Comparison of ENCODE assay signal across 21 cellular contexts in the genomic region with DNA sequence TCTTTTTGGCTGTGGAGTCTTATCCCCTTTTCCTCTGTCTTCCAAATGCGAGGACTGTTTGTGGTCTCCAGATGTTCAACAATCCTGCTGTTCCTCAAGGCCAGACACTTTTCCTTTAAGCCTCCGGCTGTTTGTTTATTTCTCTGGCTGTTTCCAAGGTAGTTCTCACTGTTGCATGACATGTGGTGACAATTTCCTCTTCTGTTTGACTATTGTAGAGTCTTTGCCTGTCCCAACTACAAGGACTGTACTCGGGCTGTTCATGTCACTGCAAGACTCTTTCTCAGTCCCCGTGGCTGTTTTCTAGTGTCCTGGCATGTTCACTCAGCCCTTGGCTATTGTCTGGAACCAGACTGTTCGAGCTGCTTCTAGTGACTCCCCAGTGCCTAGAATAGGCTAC. TPM values are rescaled to one million over a fixed set of nuclear protein-coding genes. Genes with fewer than 3 reads are reported as not detected.
"Had no signal": no experiment of that assay in that cellular context is flagged by ENCODE, and none has a peak within 500 bp of the region (broad histone marks: within the 10 kb centered on the region; RNA-seq: fewer than 3 reads in every experiment).

No MANE protein-coding gene starts in this region.

- DNase-seq: cortex of kidney; dorsolateral prefrontal cortex; effector CD8-positive, alpha-beta T cell; foreskin melanocyte; head of caudate nucleus; hippocampal formation; kidney glomerular epithelial cell; mucosa of descending colon; natural killer cell; nucleus accumbens; ovary; right cardiac atrium; small intestine; stimulated activated CD4-positive, alpha-beta T cell treated with anti-CD3 and anti-CD28 coated beads, Interleukin-12 subunit alpha, Interleukin-12 subunit beta, amount 100 ng/mL, for 4 hours; stimulated activated naive CD8-positive, alpha-beta T cell treated with anti-CD3 and anti-CD28 coated beads, Interleukin-15, Interleukin-2, amounts not matched to agents 100 U/mL and 50 U/mL, for 24 hours; tibial artery; upper lobe of left lung; uterus had no signal

- H3K9ac ChIP-seq: neural progenitor cell had no signal

- ATAC-seq: mucosa of descending colon; right cardiac atrium; stimulated activated naive CD8-positive, alpha-beta T cell treated with anti-CD3 and anti-CD28 coated beads, Interleukin-15, Interleukin-2, amounts not matched to agents 100 U/mL and 50 U/mL, for 24 hours had no signal

- H3K4me3 ChIP-seq: dorsolateral prefrontal cortex, mucosa of descending colon, neural progenitor cell, ovary, tibial artery, upper lobe of left lung, uterus had no signal

- H2AFZ ChIP-seq: neural progenitor cell had no signal

- H3K27me3 ChIP-seq: neural progenitor cell, ovary, tibial artery, upper lobe of left lung, uterus had no signal

- H3K4me1 Mint-ChIP-seq: natural killer cell, neural progenitor cell had no signal

- H3K27ac ChIP-seq: dorsolateral prefrontal cortex, neural progenitor cell, ovary, tibial artery, upper lobe of left lung, uterus had no signal

- H3K4me1 ChIP-seq: neural progenitor cell, tibial artery, upper lobe of left lung, uterus had no signal

- H3K4me3 Mint-ChIP-seq: natural killer cell, neural progenitor cell had no signal

- H3K27ac Mint-ChIP-seq: natural killer cell, neural progenitor cell had no signal

- H3K4me2 ChIP-seq: neural progenitor cell had no signal

- H3K9me3 Mint-ChIP-seq: natural killer cell had no signal

- H3K36me3 Mint-ChIP-seq: natural killer cell, neural progenitor cell had no signal

RNA-seq across cellular contexts. Expression of gene ZNF157, which starts 50.6 kb away (rescaled TPM):
- total RNA-seq: lung microvascular endothelial cell had no signal
- polyA plus RNA-seq: liver had no signal
